28 cellular contexts compared by ENCODE assay signal in the genomic region with DNA sequence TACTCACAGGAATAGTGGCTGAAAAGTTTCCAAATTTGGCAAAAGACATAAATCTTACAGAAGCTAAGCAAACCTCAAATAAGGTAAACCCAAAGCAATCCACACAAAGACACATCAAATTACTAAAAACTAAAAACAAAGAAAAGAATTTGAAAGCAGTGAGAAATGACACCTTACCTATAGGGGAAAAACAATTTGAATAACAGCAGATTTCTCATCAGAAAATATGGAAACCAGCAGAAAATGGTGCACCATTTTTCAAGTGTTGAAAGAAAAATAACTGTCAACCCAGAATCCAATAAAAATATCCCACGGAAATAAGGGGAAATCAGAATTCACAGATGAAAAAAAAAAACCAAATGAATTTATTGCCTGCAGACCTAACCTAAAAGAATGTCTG.
"Had no signal": no experiment of that assay in that cellular context is flagged by ENCODE, and none has a peak within 500 bp of the region (broad histone marks: within the 10 kb centered on the region; RNA-seq: fewer than 3 reads in every experiment).

No MANE protein-coding gene starts in this region.

- H3K36me3 ChIP-seq: thyroid gland, uterus had no signal

- H3K9me3 Mint-ChIP-seq: type B pancreatic cell had no signal

- H3K27ac ChIP-seq: stomach, suprapubic skin, testis, thoracic aorta, thyroid gland, tibial artery, transverse colon, upper lobe of left lung, upper lobe of right lung, uterus, vagina had no signal

- H3K4me1 Mint-ChIP-seq: stimulated activated effector memory CD8-positive, alpha-beta T cell treated with anti-CD3 and anti-CD28 coated beads, Interleukin-12 subunit alpha, Interleukin-12 subunit beta, amount 100 ng/mL, for 72 hours; stimulated activated memory B cell treated with anti-CD40 and anti-IgM and Interleukin-4, amounts not matched to agents 10 μg/mL and 1 μg/mL and 100 μg/mL, for 72 hours; stimulated activated naive B cell treated with anti-CD40 and anti-IgM and Interleukin-4, amounts not matched to agents 10 μg/mL and 1 μg/mL and 100 μg/mL, for 72 hours; stimulated activated naive CD8-positive, alpha-beta T cell treated with anti-CD3 and anti-CD28 coated beads, Interleukin-15, amount 100 ng/mL, for 72 hours had no signal

- H3K27ac Mint-ChIP-seq: stimulated activated effector memory CD8-positive, alpha-beta T cell treated with anti-CD3 and anti-CD28 coated beads, Interleukin-12 subunit alpha, Interleukin-12 subunit beta, amount 100 ng/mL, for 72 hours; stimulated activated memory B cell treated with anti-CD40 and anti-IgM and Interleukin-4, amounts not matched to agents 10 μg/mL and 1 μg/mL and 100 μg/mL, for 72 hours; stimulated activated naive B cell treated with anti-CD40 and anti-IgM and Interleukin-4, amounts not matched to agents 10 μg/mL and 1 μg/mL and 100 μg/mL, for 72 hours; stimulated activated naive CD8-positive, alpha-beta T cell treated with anti-CD3 and anti-CD28 coated beads, Interleukin-15, amount 100 ng/mL, for 72 hours; stimulated activated naive CD8-positive, alpha-beta T cell treated with anti-CD3 and anti-CD28 coated beads, Interleukin-15, Interleukin-2, amounts not matched to agents 100 ng/mL and 50 ng/mL, for 24 hours; type B pancreatic cell had no signal

- DNase-seq: stimulated activated CD4-positive, alpha-beta T cell treated with anti-CD3 and anti-CD28 coated beads, Interleukin-2, amount 100 ng/mL, for 48 hours; stimulated activated CD4-positive, alpha-beta T cell treated with anti-CD3 and anti-CD28 coated beads, Interleukin-4, amount 100 ng/mL, for 1 hour; stimulated activated CD4-positive, alpha-beta T cell treated with anti-CD3 and anti-CD28 coated beads, Interleukin-4, amount 100 ng/mL, for 24 hours; stimulated activated CD4-positive, alpha-beta T cell treated with anti-CD3 and anti-CD28 coated beads, Interleukin-4, amount 100 ng/mL, for 4 hours; stimulated activated CD8-positive, alpha-beta memory T cell treated with anti-CD3 and anti-CD28 coated beads, Interleukin-4, amount 100 ng/mL, for 48 hours; stimulated activated naive B cell treated with anti-CD40 and anti-IgM and Interleukin-4, amounts not matched to agents 10 μg/mL and 1 μg/mL and 100 μg/mL, for 72 hours; stimulated activated naive CD4-positive, alpha-beta T cell; stimulated activated naive CD4-positive, alpha-beta T cell treated with Interleukin-2 at 50 U/mL for 16 hours; stimulated activated naive CD8-positive, alpha-beta T cell treated with anti-CD3 and anti-CD28 coated beads, Interleukin-15, amount 100 ng/mL, for 72 hours; stimulated activated naive CD8-positive, alpha-beta T cell treated with anti-CD3 and anti-CD28 coated beads, Interleukin-15, Interleukin-2, amounts not matched to agents 100 U/mL and 50 U/mL, for 24 hours; stomach; substantia nigra; testis; thyroid gland; tibial artery; transverse colon; trophoblast cell; upper lobe of left lung; upper lobe of right lung; uterus had no signal

- H3K4me3 ChIP-seq: stomach, suprapubic skin, testis, thoracic aorta, thyroid gland, tibial artery, transverse colon, upper lobe of left lung, upper lobe of right lung, uterus, vagina had no signal

- H3K36me3 Mint-ChIP-seq: stimulated activated effector memory CD8-positive, alpha-beta T cell treated with anti-CD3 and anti-CD28 coated beads, Interleukin-12 subunit alpha, Interleukin-12 subunit beta, amount 100 ng/mL, for 72 hours had no signal

- H3K9me3 ChIP-seq: testis, thyroid gland, tibial artery, upper lobe of right lung, uterus, vagina had no signal

- H3K4me1 ChIP-seq: stomach, suprapubic skin, testis, thyroid gland, tibial artery, transverse colon, upper lobe of left lung, upper lobe of right lung, uterus, vagina had no signal

- H3K4me3 Mint-ChIP-seq: stimulated activated effector memory CD8-positive, alpha-beta T cell treated with anti-CD3 and anti-CD28 coated beads, Interleukin-12 subunit alpha, Interleukin-12 subunit beta, amount 100 ng/mL, for 72 hours; stimulated activated memory B cell treated with anti-CD40 and anti-IgM and Interleukin-4, amounts not matched to agents 10 μg/mL and 1 μg/mL and 100 μg/mL, for 72 hours; stimulated activated naive B cell treated with anti-CD40 and anti-IgM and Interleukin-4, amounts not matched to agents 10 μg/mL and 1 μg/mL and 100 μg/mL, for 72 hours; stimulated activated naive CD8-positive, alpha-beta T cell treated with anti-CD3 and anti-CD28 coated beads, Interleukin-15, amount 100 ng/mL, for 72 hours; stimulated activated naive CD8-positive, alpha-beta T cell treated with anti-CD3 and anti-CD28 coated beads, Interleukin-15, Interleukin-2, amounts not matched to agents 100 ng/mL and 50 ng/mL, for 24 hours; type B pancreatic cell had no signal

- FAIRE-seq: urothelium cell line had no signal

- H3K27me3 ChIP-seq: stomach, suprapubic skin, testis, thyroid gland, tibial artery, transverse colon, upper lobe of left lung, upper lobe of right lung, uterus, vagina had no signal

- H3K27me3 Mint-ChIP-seq: stimulated activated memory B cell treated with anti-CD40 and anti-IgM and Interleukin-4, amounts not matched to agents 10 μg/mL and 1 μg/mL and 100 μg/mL, for 72 hours; stimulated activated naive B cell treated with anti-CD40 and anti-IgM and Interleukin-4, amounts not matched to agents 10 μg/mL and 1 μg/mL and 100 μg/mL, for 72 hours; stimulated activated naive CD8-positive, alpha-beta T cell treated with anti-CD3 and anti-CD28 coated beads, Interleukin-15, amount 100 ng/mL, for 72 hours; stimulated activated naive CD8-positive, alpha-beta T cell treated with anti-CD3 and anti-CD28 coated beads, Interleukin-15, Interleukin-2, amounts not matched to agents 100 ng/mL and 50 ng/mL, for 24 hours; type B pancreatic cell had no signal

- ATAC-seq: stimulated activated effector memory CD8-positive, alpha-beta T cell treated with anti-CD3 and anti-CD28 coated beads, Interleukin-12 subunit alpha, Interleukin-12 subunit beta, amount 100 ng/mL, for 72 hours; stimulated activated memory B cell treated with anti-CD40 and anti-IgM and Interleukin-4, amounts not matched to agents 10 μg/mL and 1 μg/mL and 100 μg/mL, for 72 hours; stimulated activated naive B cell treated with anti-CD40 and anti-IgM and Interleukin-4, amounts not matched to agents 10 μg/mL and 1 μg/mL and 100 μg/mL, for 72 hours; stimulated activated naive CD8-positive, alpha-beta T cell treated with anti-CD3 and anti-CD28 coated beads, Interleukin-15, amount 100 ng/mL, for 72 hours; stimulated activated naive CD8-positive, alpha-beta T cell treated with anti-CD3 and anti-CD28 coated beads, Interleukin-15, Interleukin-2, amounts not matched to agents 100 U/mL and 50 U/mL, for 24 hours; upper lobe of right lung had no signal
